Comparison of ENCODE assay signal across 1 cellular context in genomic region chr12:109840349-109841073, GRCh38.
TF ChIP-seq lines count a peak whose summit lies in the region.

No MANE protein-coding gene starts in this region.

TF ChIP-seq in HepG2, 621 proteins besides CTCF, POLR2A, EP300 and RAD21:
- TF ChIP-seq SRF (IDR thresholded peaks at IDR 0.05; ENCODE audit: low read depth, low read length) (no peak), ZMYM3 (CRISPR knock-in tag; IDR thresholded peaks at IDR 0.05) (peak; percentile 29; the same call in 1 of the 2 replicates), ZNF768 (CRISPR knock-in tag; IDR thresholded peaks at IDR 0.05) (peak; percentile 98), ZNF570 (CRISPR knock-in tag; IDR thresholded peaks at IDR 0.05; ENCODE audit: borderline replicate concordance) (no peak), ZNF687 (CRISPR knock-in tag; IDR thresholded peaks at IDR 0.05) (peak; percentile 12; the same call in 1 of the 2 replicates), ZNF749 (CRISPR knock-in tag; IDR thresholded peaks at IDR 0.05; ENCODE audit: borderline replicate concordance) (no peak), ZHX2 (IDR thresholded peaks at IDR 0.05; ENCODE audit: low read depth) (no peak), ZHX2 (CRISPR knock-in tag; IDR thresholded peaks at IDR 0.05; ENCODE audit: borderline replicate concordance) (no peak), RFX1 (IDR thresholded peaks at IDR 0.05) (peak; percentile 57; the same call in 1 of the 2 replicates), PLSCR1 (CRISPR knock-in tag; IDR thresholded peaks at IDR 0.05; ENCODE audit: borderline replicate concordance) (no peak), RFX3 (CRISPR knock-in tag; IDR thresholded peaks at IDR 0.05) (peak; percentile 48; the same call in 1 of the 2 replicates), PAF1 (CRISPR knock-in tag; IDR thresholded peaks at IDR 0.05) (no peak), TFAP4 (IDR thresholded peaks at IDR 0.05; ENCODE audit: borderline replicate concordance, low read depth) (peak; percentile 43; the same call in 1 of the 2 replicates), U2AF2 (IDR thresholded peaks at IDR 0.05; ENCODE audit: low read depth, low read length) (no peak), ZNF264 (CRISPR knock-in tag; IDR thresholded peaks at IDR 0.05) (no peak)
